In genomic region chrX:132058975-132059374, GRCh38 we compare ENCODE assay signal across 13 cellular contexts.
"Had no signal": no experiment of that assay in that cellular context is flagged by ENCODE, and none has a peak within 500 bp of the region (broad histone marks: within the 10 kb centered on the region; RNA-seq: fewer than 3 reads in every experiment).

No MANE protein-coding gene starts in this region.

- ATAC-seq: effector memory CD8-positive, alpha-beta T cell; left ventricle myocardium superior had no signal

- H3K27me3 Mint-ChIP-seq: effector memory CD8-positive, alpha-beta T cell had no signal

- H3K9me3 Mint-ChIP-seq: effector memory CD8-positive, alpha-beta T cell; immature natural killer cell; nephron progenitor cell had no signal

- H3K27ac Mint-ChIP-seq: nephron progenitor cell had no signal

- H3K4me1 Mint-ChIP-seq: nephron progenitor cell had no signal

- DNase-seq: activated naive CD4-positive, alpha-beta T cell treated with anti-CD3 and anti-CD28 coated beads, Interleukin-2, amount 50 U/mL, for 16 hours; amniotic stem cell; dermis blood vessel endothelial cell; effector memory CD8-positive, alpha-beta T cell; immature natural killer cell; left ventricle myocardium superior; nephron progenitor cell; nucleus accumbens; posterior cingulate gyrus; sigmoid colon; stimulated activated naive CD4-positive, alpha-beta T cell; SW 1271; transverse colon had no signal

- H3K4me3 Mint-ChIP-seq: effector memory CD8-positive, alpha-beta T cell; immature natural killer cell; nephron progenitor cell had no signal
